In genomic region chr3:126125341-126125740, GRCh38 we compare ENCODE assay signal across 1 cellular context.
TF ChIP-seq lines count a peak whose summit lies in the region.

No MANE protein-coding gene starts in this region.

TF ChIP-seq in H1, 55 proteins besides CTCF, POLR2A, EP300 and RAD21:
- TF ChIP-seq CBX8 (IDR thresholded peaks at IDR 0.05; ENCODE audit: borderline replicate concordance, low read depth, low read length) (no peak), RXRA (IDR thresholded peaks at IDR 0.05; ENCODE audit: insufficient read depth, low read depth, low read length) (no peak), GABPA (IDR thresholded peaks at IDR 0.05; ENCODE audit: borderline replicate concordance, insufficient read depth, low read length) (no peak), PHF8 (conservative IDR thresholded peaks at IDR 0.05; ENCODE audit: low read depth, low read length) (no peak)
